21 cellular contexts compared by ENCODE assay signal in the genomic region with DNA sequence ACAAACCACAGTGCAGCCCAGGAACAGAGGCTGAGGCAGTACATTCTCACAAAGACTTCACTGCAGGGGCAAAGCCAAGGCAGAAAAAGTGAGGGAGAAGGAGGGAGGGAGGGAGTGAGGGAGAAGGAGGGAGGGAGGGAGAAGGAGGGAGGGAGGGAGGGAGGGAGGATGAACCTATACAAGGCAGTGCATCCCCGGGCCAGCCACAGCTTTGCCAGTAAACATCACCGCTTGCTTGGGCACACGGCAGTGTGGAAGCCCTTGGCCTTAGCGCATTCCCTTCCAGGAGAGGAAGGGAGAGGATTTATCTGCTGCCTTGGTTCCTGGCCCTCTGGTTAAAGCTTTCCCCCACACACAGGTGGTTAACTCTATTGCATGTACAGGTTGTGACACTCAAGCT.
"Had no signal": no experiment of that assay in that cellular context is flagged by ENCODE, and none has a peak within 500 bp of the region (broad histone marks: within the 10 kb centered on the region; RNA-seq: fewer than 3 reads in every experiment).

No MANE protein-coding gene starts in this region.

- H3K4me1 ChIP-seq: esophagus muscularis mucosa, foreskin keratinocyte, gastroesophageal sphincter, heart left ventricle, left lung, lower lobe of right lung had no signal

- DNase-seq: dermis blood vessel endothelial cell; dorsolateral prefrontal cortex; effector CD4-positive, alpha-beta T cell; effector memory CD4-positive, alpha-beta T cell; foreskin keratinocyte; heart left ventricle; hypothalamus; immature natural killer cell; left cardiac atrium; left lung; left ventricle myocardium superior; lower lobe of right lung; mesenchymal stem cell had no signal

- H3K4me3 ChIP-seq: coronary artery, dorsolateral prefrontal cortex, esophagus muscularis mucosa, gastroesophageal sphincter, heart left ventricle, hepatocyte, left lung, lower lobe of right lung had no signal

- H3K36me3 ChIP-seq: esophagus muscularis mucosa, gastroesophageal sphincter, heart left ventricle, left lung, lower lobe of right lung had no signal

- H3K79me2 ChIP-seq: hepatocyte had no signal

- H3K9me3 ChIP-seq: esophagus muscularis mucosa, gastroesophageal sphincter, left lung, lower lobe of right lung had no signal

- H3K4me2 ChIP-seq: hepatocyte had no signal

- FAIRE-seq: colon, endothelial cell of umbilical vein, frontal cortex, keratinocyte had no signal

- H2AFZ ChIP-seq: hepatocyte had no signal

- ATAC-seq: foreskin keratinocyte, gastroesophageal sphincter, heart left ventricle, left cardiac atrium, left lung, left ventricle myocardium superior, lower lobe of right lung had no signal

- H3K27me3 ChIP-seq: dorsolateral prefrontal cortex, foreskin keratinocyte, hepatocyte had no signal

- H3K27ac ChIP-seq: coronary artery, dorsolateral prefrontal cortex, esophagus muscularis mucosa, foreskin keratinocyte, gastroesophageal sphincter, heart left ventricle, hepatocyte, left lung, lower lobe of right lung had no signal
